Comparison of ENCODE assay signal across 7 cellular contexts in the genomic region with DNA sequence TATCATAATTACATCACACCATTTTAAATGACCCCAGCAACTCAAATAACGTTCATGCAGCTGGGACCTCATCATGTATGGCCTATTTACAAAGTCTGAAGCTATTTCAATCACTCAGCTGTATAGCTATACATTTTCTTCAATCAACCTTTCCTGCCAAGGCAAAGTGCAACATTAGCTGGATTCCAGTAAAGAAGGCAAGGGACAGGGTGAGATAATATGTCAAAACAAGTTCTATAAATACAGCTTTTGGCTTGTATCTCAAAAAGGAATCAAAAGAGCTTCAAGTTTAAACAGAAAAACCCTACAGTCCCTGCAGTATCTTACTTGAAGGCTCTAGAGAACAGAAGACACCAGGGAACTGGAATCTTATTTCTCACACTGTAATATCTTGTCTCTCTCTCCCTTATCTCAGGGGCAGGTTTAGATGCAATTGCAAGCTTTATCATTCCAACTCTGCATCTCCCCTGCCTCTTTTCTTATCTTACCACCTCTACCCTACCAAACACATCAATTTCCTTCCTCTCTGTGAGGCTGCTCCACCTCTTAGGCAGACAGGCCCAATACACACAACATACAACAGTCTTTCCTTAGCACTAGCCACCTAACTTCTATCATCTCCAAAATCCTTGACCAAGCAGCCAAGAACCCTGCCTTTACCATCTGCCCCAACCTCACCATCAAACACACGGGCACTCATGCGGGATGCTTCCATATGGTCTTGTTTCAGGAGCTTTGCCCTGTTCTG. TPM values are rescaled to one million over a fixed set of nuclear protein-coding genes. Genes with fewer than 3 reads are reported as not detected.
DNase-seq lines count a peak whose midpoint lies in the region; TF ChIP-seq lines count a peak whose summit lies in the region.

No MANE protein-coding gene starts in this region.

- H2AFZ ChIP-seq in PC-9, result no peak overlapping the region

- no peaks in the 10 kb centered on the region for H3K9me2 ChIP-seq in PC-9 (ENCODE audit: insufficient read depth)

- no peak overlapping the region for H3K4me2 ChIP-seq in PC-9

- H3K9me3 Mint-ChIP-seq in progenitor cell of endocrine pancreas (ENCODE audit: low read depth), result no peaks in the 10 kb centered on the region

- H3K27ac ChIP-seq in HEK293 (ENCODE audit: extremely low read depth, low read depth, low read length) (peak overlapping the region; percentile 17; the same call in 1 of the 2 replicates), PC-9 (peak overlapping the region; percentile 21), dorsolateral prefrontal cortex (peak overlapping the region in 45 of 59 donors; percentile 3 to 94 (median 56))

- H3K79me2 ChIP-seq in PC-9 (ENCODE audit: low read depth), result peaks cover 96% of the 10 kb centered on the region

- peaks cover 33% of the 10 kb centered on the region for H3F3A ChIP-seq in PC-9 (ENCODE audit: insufficient read depth, low read depth)

- peaks cover 3% of the 10 kb centered on the region for H3K36me3 Mint-ChIP-seq in progenitor cell of endocrine pancreas (ENCODE audit: insufficient read depth)

- CTCF ChIA-PET in HEK293 (lab: Yijun Ruan, JAX), result interaction anchor here (1.0 to 1.7 kb wide), 2 partner anchors 21 to 35 kb away, joined by 3 to 4 read pairs; no protein-coding TSS in a partner anchor
- CTCF ChIA-PET in PC-9 (lab: Charles Lee), result no interaction called here

- no peaks in the 10 kb centered on the region for H3K9me3 ChIP-seq in HEK293 (ENCODE audit: control insufficient read depth, insufficient read depth, low read depth, low read length)
- H3K9me3 ChIP-seq in PC-9 (ENCODE audit: insufficient read depth, low read depth), result no peaks in the 10 kb centered on the region

- DNase-seq in PC-9 (no peak), dorsolateral prefrontal cortex (peak in 1 of 10 donors; percentile 80), progenitor cell of endocrine pancreas (ENCODE audit: low spot score, unreplicated experiment) (no peak), NCI-H526 (lab: John Stamatoyannopoulos, UW) (no peak), NCI-H1930 (lab: John Stamatoyannopoulos, UW) (no peak), NCI-H2107 treated with DMSO at 0.1 percent for 48 hours (lab: John Stamatoyannopoulos, UW; ENCODE audit: unreplicated experiment) (no peak)

- H3K4me3 Mint-ChIP-seq in progenitor cell of endocrine pancreas (ENCODE audit: low read depth), result no peak overlapping the region

- POLR2A ChIA-PET in HEK293 (lab: Yijun Ruan, JAX) (interaction anchor here (1.4 kb wide), 1 partner anchor 33 kb away, joined by 4 read pairs; no protein-coding TSS in a partner anchor), PC-9 (lab: Charles Lee; ENCODE audit: unreplicated experiment) (no interaction called here)

- H4K20me1 ChIP-seq in PC-9 (ENCODE audit: insufficient read depth), result peaks cover 59% of the 10 kb centered on the region

- no peak overlapping the region for H3K4me3 ChIP-seq in HEK293 (ENCODE audit: low read depth, low read length)
- H3K4me3 ChIP-seq in PC-9, result no peak overlapping the region
- peak overlapping the region in 1 of 59 donors; percentile 12 for H3K4me3 ChIP-seq in dorsolateral prefrontal cortex

- H3K36me3 ChIP-seq in HEK293 (ENCODE audit: control insufficient read depth in 2 of 2, insufficient read depth in 1 of 2, low read length in 2 of 2) (no peaks in the 10 kb centered on the region), PC-9 (ENCODE audit: low read depth) (peaks cover 5% of the 10 kb centered on the region; the same call in 1 of the 2 replicates)

- H3K27ac Mint-ChIP-seq in progenitor cell of endocrine pancreas, result peak overlapping the region; percentile 77

- H3K4me1 ChIP-seq in HEK293 (ENCODE audit: control insufficient read depth, insufficient read depth, low read length), result peaks cover 17% of the 10 kb centered on the region
- peaks cover 26% of the 10 kb centered on the region for H3K4me1 ChIP-seq in PC-9 (replicated peaks; ENCODE audit: insufficient read depth)

- H3K4me1 Mint-ChIP-seq in progenitor cell of endocrine pancreas (ENCODE audit: low read depth), result peaks cover 23% of the 10 kb centered on the region

- intact Hi-C loops in PC-9 (cut with micrococcal nuclease; ENCODE audit: unreplicated experiment), result no loop called here
- intact Hi-C loops in dorsolateral prefrontal cortex (cut with DNase I), result no loop called here

- TF ChIP-seq CTCF in HEK293 (tag by site-specific recombination; IDR thresholded peaks at IDR 0.05) (no peak), PC-9 (conservative IDR thresholded peaks at IDR 0.05) (no peak), dorsolateral prefrontal cortex (IDR thresholded peaks at IDR 0.05 in 54 of 56, conservative IDR thresholded peaks at IDR 0.05 in 2 of 56; ENCODE audit: low read depth in 1 of 56, partially characterized antibody in 56 of 56) (no peak), progenitor cell of endocrine pancreas (IDR thresholded peaks at IDR 0.05; ENCODE audit: unreplicated experiment) (no peak)

- no TSS peak for BruUV-seq in PC-9 (replicated peaks; lab: Mats Ljungman, UMichigan)

- no peaks in the 10 kb centered on the region for H3K27me3 Mint-ChIP-seq in progenitor cell of endocrine pancreas

- no peaks in the 10 kb centered on the region for H3K27me3 ChIP-seq in PC-9 (ENCODE audit: insufficient read depth, low read depth)
- no peaks in the 10 kb centered on the region for H3K27me3 ChIP-seq in dorsolateral prefrontal cortex

TF ChIP-seq in HEK293, 187 proteins besides CTCF, POLR2A, EP300 and RAD21:
- no peak for TF ChIP-seq ZNF48 (tag by site-specific recombination; IDR thresholded peaks at IDR 0.05)
- TF ChIP-seq, protein P1, sequence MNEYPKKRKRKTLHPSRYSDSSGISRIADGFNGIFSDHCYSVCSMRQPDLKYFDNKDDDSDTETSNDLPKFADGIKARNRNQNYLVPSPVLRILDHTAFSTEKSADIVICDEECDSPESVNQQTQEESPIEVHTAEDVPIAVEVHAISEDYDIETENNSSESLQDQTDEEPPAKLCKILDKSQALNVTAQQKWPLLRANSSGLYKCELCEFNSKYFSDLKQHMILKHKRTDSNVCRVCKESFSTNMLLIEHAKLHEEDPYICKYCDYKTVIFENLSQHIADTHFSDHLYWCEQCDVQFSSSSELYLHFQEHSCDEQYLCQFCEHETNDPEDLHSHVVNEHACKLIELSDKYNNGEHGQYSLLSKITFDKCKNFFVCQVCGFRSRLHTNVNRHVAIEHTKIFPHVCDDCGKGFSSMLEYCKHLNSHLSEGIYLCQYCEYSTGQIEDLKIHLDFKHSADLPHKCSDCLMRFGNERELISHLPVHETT (tag by site-specific recombination; IDR thresholded peaks at IDR 0.05), result no peak
- no peak for TF ChIP-seq ZIC2 (tag by site-specific recombination; IDR thresholded peaks at IDR 0.05)
- no peak for TF ChIP-seq ZNF621 (tag by site-specific recombination; IDR thresholded peaks at IDR 0.05)
- peak; percentile 46; the same call in 1 of the 2 replicates for TF ChIP-seq ZBTB48 (tag by site-specific recombination; IDR thresholded peaks at IDR 0.05)
- TF ChIP-seq YY2 (tag by site-specific recombination; IDR thresholded peaks at IDR 0.05), result no peak
- TF ChIP-seq, protein P2, sequence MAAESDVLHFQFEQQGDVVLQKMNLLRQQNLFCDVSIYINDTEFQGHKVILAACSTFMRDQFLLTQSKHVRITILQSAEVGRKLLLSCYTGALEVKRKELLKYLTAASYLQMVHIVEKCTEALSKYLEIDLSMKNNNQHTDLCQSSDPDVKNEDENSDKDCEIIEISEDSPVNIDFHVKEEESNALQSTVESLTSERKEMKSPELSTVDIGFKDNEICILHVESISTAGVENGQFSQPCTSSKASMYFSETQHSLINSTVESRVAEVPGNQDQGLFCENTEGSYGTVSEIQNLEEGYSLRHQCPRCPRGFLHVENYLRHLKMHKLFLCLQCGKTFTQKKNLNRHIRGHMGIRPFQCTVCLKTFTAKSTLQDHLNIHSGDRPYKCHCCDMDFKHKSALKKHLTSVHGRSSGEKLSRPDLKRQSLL (tag by site-specific recombination; IDR thresholded peaks at IDR 0.05), result no peak
- TF ChIP-seq ZNF341 (tag by site-specific recombination; IDR thresholded peaks at IDR 0.05; ENCODE audit: low read depth), result no peak
- TF ChIP-seq ZNF626 (tag by site-specific recombination; IDR thresholded peaks at IDR 0.05), result no peak
- no peak for TF ChIP-seq ZNF138 (tag by site-specific recombination; IDR thresholded peaks at IDR 0.05; ENCODE audit: borderline replicate concordance)
- TF ChIP-seq, protein P3, sequence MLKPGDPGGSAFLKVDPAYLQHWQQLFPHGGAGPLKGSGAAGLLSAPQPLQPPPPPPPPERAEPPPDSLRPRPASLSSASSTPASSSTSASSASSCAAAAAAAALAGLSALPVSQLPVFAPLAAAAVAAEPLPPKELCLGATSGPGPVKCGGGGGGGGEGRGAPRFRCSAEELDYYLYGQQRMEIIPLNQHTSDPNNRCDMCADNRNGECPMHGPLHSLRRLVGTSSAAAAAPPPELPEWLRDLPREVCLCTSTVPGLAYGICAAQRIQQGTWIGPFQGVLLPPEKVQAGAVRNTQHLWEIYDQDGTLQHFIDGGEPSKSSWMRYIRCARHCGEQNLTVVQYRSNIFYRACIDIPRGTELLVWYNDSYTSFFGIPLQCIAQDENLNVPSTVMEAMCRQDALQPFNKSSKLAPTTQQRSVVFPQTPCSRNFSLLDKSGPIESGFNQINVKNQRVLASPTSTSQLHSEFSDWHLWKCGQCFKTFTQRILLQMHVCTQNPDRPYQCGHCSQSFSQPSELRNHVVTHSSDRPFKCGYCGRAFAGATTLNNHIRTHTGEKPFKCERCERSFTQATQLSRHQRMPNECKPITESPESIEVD (tag by site-specific recombination; IDR thresholded peaks at IDR 0.05), result peak; percentile 12; the same call in 1 of the 2 replicates
TF ChIP-seq in HEK293: peak in this region for 2.

RNA-seq across cellular contexts. Expression of a gene that starts 34.5 kb away (rescaled TPM):
- total RNA-seq in PC-9 (2021), result 115 and 165 TPM in 2 replicates
- total RNA-seq in dorsolateral prefrontal cortex, result 100 to 1,000 TPM in 113 of 120 experiments, 10 to 100 TPM in 7; 79.5 to 194 (median 131) TPM
- total RNA-seq in progenitor cell of endocrine pancreas, result 161 and 163 TPM in 2 replicates

RNA-seq across cellular contexts. Expression of a gene that starts 47.0 kb away (rescaled TPM):
- total RNA-seq in PC-9 (2021) (74.8 and 79.0 TPM in 2 replicates), dorsolateral prefrontal cortex (10 to 100 TPM; 21.5 to 52.5 (median 36.6) TPM), progenitor cell of endocrine pancreas (45.6 and 47.6 TPM in 2 replicates)
